Comparison of ENCODE assay signal across 8 cellular contexts in genomic region chr3:126911162-126912026, GRCh38.
A peak's percentile ranks its signal among the peaks of the same experiment; 100 is the strongest.
DNase-seq lines count a peak whose midpoint lies in the region; ATAC-seq, FAIRE-seq and TF ChIP-seq lines count a peak whose summit lies in the region.

No MANE protein-coding gene starts in this region.

- no peaks in the 10 kb centered on the region for H3K36me3 ChIP-seq in CD4-positive, alpha-beta memory T cell (ENCODE audit: insufficient read depth, low read length)
- H3K36me3 ChIP-seq in astrocyte (ENCODE audit: insufficient read depth, low read length) = no peaks in the 10 kb centered on the region
- H3K36me3 ChIP-seq in kidney (ENCODE audit: control insufficient read depth in 1 of 2, insufficient read depth in 2 of 2, low read length in 2 of 2) = no peaks in the 10 kb centered on the region

- H3K4me1 Mint-ChIP-seq in CD4-positive, alpha-beta memory T cell = peaks cover 28 to 49% (median 37%) of the 10 kb centered on the region in 4 donors
- H3K4me1 Mint-ChIP-seq in astrocyte (ENCODE audit: low read depth, unreplicated experiment) = peaks cover 34% of the 10 kb centered on the region

- peaks cover 0 to 7% (median 0%) of the 10 kb centered on the region in 8 donors for H3K9me3 Mint-ChIP-seq in CD4-positive, alpha-beta memory T cell
- H3K9me3 Mint-ChIP-seq in astrocyte (ENCODE audit: unreplicated experiment) = peaks cover 3% of the 10 kb centered on the region

- H3K79me2 ChIP-seq in astrocyte (ENCODE audit: insufficient read depth, low read length) = no peaks in the 10 kb centered on the region

- peak; percentile 60 to 88 (median 70) for DNase-seq in CD4-positive, alpha-beta memory T cell
- peak; percentile 88 for DNase-seq in GM20000 (ENCODE audit: low spot score)
- peak in 4 of 5 experiments; percentile 17 to 98 (median 50) for DNase-seq in T-helper 2 cell
- DNase-seq in astrocyte (ENCODE audit: low read depth) = peak; percentile 97
- DNase-seq in kidney = peak; percentile 78
- peak; percentile 15 to 57 (median 35) for DNase-seq in stimulated activated CD4-positive, alpha-beta T cell treated with anti-CD3 and anti-CD28 coated beads, TNF-alpha, amount 100 ng/mL, for 24 hours (ENCODE audit: low read depth in 3 of 3)
- no peak for DNase-seq in NCI-H2107 treated with DMSO at 0.1 percent for 48 hours (lab: John Stamatoyannopoulos, UW; ENCODE audit: unreplicated experiment)

- peak overlapping the region; percentile 86 to 94 (median 92) for H3K27ac Mint-ChIP-seq in CD4-positive, alpha-beta memory T cell
- H3K27ac Mint-ChIP-seq in astrocyte (ENCODE audit: unreplicated experiment) = peak overlapping the region; percentile 6

- FAIRE-seq in astrocyte (lab: Jason Lieb, UNC) (peak; percentile 76), kidney (lab: Jason Lieb, UNC) (no peak)

- POLR2A ChIA-PET in CD4-positive, alpha-beta memory T cell (lab: Charles Lee; ENCODE audit: partially characterized antibody) = interaction anchor here (0.9 to 1.5 kb wide), 2 partner anchors 65 to 72 kb away, joined by 3 to 11 read pairs; partner anchors contain the start of gene PLXNA1

- H3K27ac ChIP-seq in CD4-positive, alpha-beta memory T cell (ENCODE audit: low read depth, low read length) = peak overlapping the region; percentile 43
- H3K27ac ChIP-seq in astrocyte (ENCODE audit: low read depth, low read length) (peak overlapping the region; percentile 64), kidney (ENCODE audit: low read depth in 2 of 2, low read length in 2 of 2) (peak overlapping the region in 1 of 2 donors; percentile 30)

- no peaks in the 10 kb centered on the region for H3K27me3 ChIP-seq in CD4-positive, alpha-beta memory T cell (ENCODE audit: insufficient read depth, low read length)
- no peaks in the 10 kb centered on the region for H3K27me3 ChIP-seq in astrocyte (ENCODE audit: insufficient read depth, low read length)

- intact Hi-C loops in CD4-positive, alpha-beta memory T cell (cut with micrococcal nuclease) = loop anchor here (1.0 kb wide), 1 partner anchor 71 kb away; no protein-coding TSS in a partner anchor
- intact Hi-C loops in kidney (cut with DNase I) = no loop called here

- H3K9ac ChIP-seq in astrocyte (ENCODE audit: low read length) (peak overlapping the region; percentile 29), kidney (ENCODE audit: low read length in 2 of 2) (no peak overlapping the region)

- peak overlapping the region in 7 of 8 donors; percentile 36 to 88 (median 74) for H3K4me3 Mint-ChIP-seq in CD4-positive, alpha-beta memory T cell
- H3K4me3 Mint-ChIP-seq in astrocyte (ENCODE audit: unreplicated experiment) = no peak overlapping the region

- TF ChIP-seq CTCF in GM20000 (IDR thresholded peaks at IDR 0.05; ENCODE audit: extremely low read depth, missing control alignments) (no peak), astrocyte (IDR thresholded peaks at IDR 0.05; ENCODE audit: insufficient read depth, low read depth, low read length) (no peak), kidney (IDR thresholded peaks at IDR 0.05; ENCODE audit: borderline replicate concordance, extremely low read depth, insufficient read depth) (no peak)

- H3K4me3 ChIP-seq in CD4-positive, alpha-beta memory T cell (ENCODE audit: low read length in 2 of 2) = peak overlapping the region in 1 of 2 donors; percentile 22
- H3K4me3 ChIP-seq in astrocyte (ENCODE audit: insufficient read depth, low read depth, low read length) (peak overlapping the region; percentile 5), kidney (ENCODE audit: low read length in 2 of 2) (no peak overlapping the region)

- ATAC-seq in HG03571 (IDR thresholded peaks at IDR 0.05; ENCODE audit: unreplicated experiment) = peak; percentile 96

- H2AFZ ChIP-seq in astrocyte (ENCODE audit: low read depth, low read length) = peak overlapping the region; percentile 3

- peaks cover 57% of the 10 kb centered on the region for H3K4me1 ChIP-seq in CD4-positive, alpha-beta memory T cell (ENCODE audit: insufficient read depth, low read length)
- H3K4me1 ChIP-seq in astrocyte (ENCODE audit: insufficient read depth, low read length) (peaks cover 31% of the 10 kb centered on the region), kidney (ENCODE audit: control insufficient read depth in 1 of 2, insufficient read depth in 1 of 2, low read depth in 1 of 2, low read length in 2 of 2) (peaks cover 0 to 6% of the 10 kb centered on the region in 2 donors)

- H4K20me1 ChIP-seq in astrocyte (ENCODE audit: insufficient read depth, low read length) = no peaks in the 10 kb centered on the region

- H3K9me3 ChIP-seq in CD4-positive, alpha-beta memory T cell (ENCODE audit: control insufficient read depth in 1 of 2, low read length in 2 of 2) = no peaks in the 10 kb centered on the region
- H3K9me3 ChIP-seq in astrocyte (ENCODE audit: insufficient read depth, low read depth, low read length) (no peaks in the 10 kb centered on the region), kidney (ENCODE audit: control insufficient read depth in 1 of 2, low read length in 2 of 2) (no peaks in the 10 kb centered on the region)

- H3K27me3 Mint-ChIP-seq in CD4-positive, alpha-beta memory T cell = no peaks in the 10 kb centered on the region
- no peaks in the 10 kb centered on the region for H3K27me3 Mint-ChIP-seq in astrocyte (ENCODE audit: low read depth, unreplicated experiment)

- H3K36me3 Mint-ChIP-seq in CD4-positive, alpha-beta memory T cell = peaks cover 4 to 20% of the 10 kb centered on the region in 2 donors
- H3K36me3 Mint-ChIP-seq in astrocyte (ENCODE audit: low read depth, unreplicated experiment) = peaks cover 6% of the 10 kb centered on the region

- H3K4me2 ChIP-seq in astrocyte (ENCODE audit: low read length) = peak overlapping the region; percentile 46

- CTCF ChIA-PET in CD4-positive, alpha-beta memory T cell (lab: Charles Lee; ENCODE audit: partially characterized antibody) = interaction anchor here (1.1 to 1.6 kb wide), 2 partner anchors 9 to 71 kb away, joined by 4 to 7 read pairs; partner anchors contain the start of gene PLXNA1
